9 cellular contexts compared by ENCODE assay signal in the genomic region with DNA sequence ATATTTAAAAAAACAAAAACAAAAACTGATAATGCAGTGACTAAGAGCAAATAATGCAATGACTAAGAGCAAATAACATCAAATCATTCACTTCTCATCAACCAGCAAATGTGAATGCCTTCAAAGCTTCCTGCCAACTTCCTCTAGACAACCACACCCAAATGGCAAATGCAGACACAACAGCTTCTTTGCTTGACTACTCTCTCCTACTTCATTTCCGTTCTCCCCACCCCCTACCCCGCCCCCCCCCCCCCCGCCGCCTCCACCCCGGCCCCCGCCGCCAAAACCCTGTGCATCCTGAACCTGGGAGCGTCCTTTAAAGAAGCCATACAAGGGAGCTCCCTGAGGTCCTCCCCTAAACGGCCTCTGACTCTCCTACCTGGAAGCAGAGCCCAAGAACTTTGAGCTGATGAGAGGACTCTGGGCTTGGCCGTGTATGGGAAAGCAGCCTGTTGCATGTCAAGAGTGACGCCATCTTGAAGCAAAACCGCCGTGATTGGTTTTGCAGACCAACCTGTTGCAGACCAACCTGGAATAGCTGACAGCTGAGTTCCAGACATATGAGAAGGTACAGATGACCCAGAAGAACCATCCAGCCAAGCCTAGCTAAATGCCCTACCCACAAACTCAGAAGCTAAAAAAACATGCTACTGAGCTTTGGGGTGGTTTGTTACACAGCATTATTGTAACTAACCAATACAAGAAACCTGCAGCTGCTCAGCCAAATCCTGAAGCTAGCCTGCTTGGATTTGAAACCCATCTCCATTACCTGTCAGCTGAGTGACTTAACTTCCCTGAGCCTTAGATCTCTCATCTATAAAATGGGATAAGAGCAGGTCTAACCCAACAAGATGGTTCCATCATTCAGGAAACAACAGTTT. TPM values are rescaled to one million over a fixed set of nuclear protein-coding genes. Genes with fewer than 3 reads are reported as not detected.
DNase-seq lines count a peak whose midpoint lies in the region; ATAC-seq and TF ChIP-seq lines count a peak whose summit lies in the region.
"Had no signal": no experiment of that assay in that cellular context is flagged by ENCODE, and none has a peak within 500 bp of the region (broad histone marks: within the 10 kb centered on the region; RNA-seq: fewer than 3 reads in every experiment).

No MANE protein-coding gene starts in this region.

- intact Hi-C loops in OCI-LY7 (cut with micrococcal nuclease; ENCODE audit: unreplicated experiment) = loop anchor here (10.0 kb wide), 1 partner anchor 155 kb away; the partner anchor contains the start of genes IRGQ and ZNF576
- intact Hi-C loops in naive thymus-derived CD4-positive, alpha-beta T cell (cut with micrococcal nuclease) = loop anchor here (1.0 to 10.0 kb wide), 5 partner anchors 24 to 345 kb away; partner anchors contain the start of genes IRGQ (in 1 of the 2), KCNN4 (in 1 of the 2), PHLDB3 (in 1 of the 2) and ZNF576 (in 1 of the 2)

- no peak overlapping the region for H3K4me2 ChIP-seq in OCI-LY7 (ENCODE audit: low read length)

- BruUV-seq in OCI-LY7 (replicated peaks; lab: Mats Ljungman, UMichigan) = no TSS peak

- peaks cover 10% of the 10 kb centered on the region for H3K36me3 Mint-ChIP-seq in activated naive CD4-positive, alpha-beta T cell treated with anti-CD3 and anti-CD28 coated beads, Interleukin-2, amount 10 ng/mL, durations not matched to agents 7 days and 5 days
- H3K36me3 Mint-ChIP-seq in naive thymus-derived CD4-positive, alpha-beta T cell = peaks cover 0 to 10% (median 0%) of the 10 kb centered on the region in 5 donors

- H3K4me3 ChIP-seq in GM06990 (replicated peaks; ENCODE audit: low read depth, low read length) = no peak overlapping the region
- H3K4me3 ChIP-seq in OCI-LY7 (ENCODE audit: low read depth, low read length, poor library complexity, severe bottlenecking) = no peak overlapping the region
- peak overlapping the region; percentile 28 for H3K4me3 ChIP-seq in naive thymus-derived CD4-positive, alpha-beta T cell (ENCODE audit: low read length)

- H3K36me3 ChIP-seq in GM06990 (ENCODE audit: control insufficient read depth, insufficient read depth, low read length) = no peaks in the 10 kb centered on the region
- H3K36me3 ChIP-seq in OCI-LY7 (ENCODE audit: insufficient read depth, low read length) = no peaks in the 10 kb centered on the region
- H3K36me3 ChIP-seq in naive thymus-derived CD4-positive, alpha-beta T cell (ENCODE audit: control insufficient read depth in 2 of 3, insufficient read depth in 3 of 3, low read length in 3 of 3) = no peaks in the 10 kb centered on the region

- peaks cover 3% of the 10 kb centered on the region for H3K27me3 Mint-ChIP-seq in activated naive CD4-positive, alpha-beta T cell treated with anti-CD3 and anti-CD28 coated beads, Interleukin-2, amount 10 ng/mL, durations not matched to agents 7 days and 5 days
- no peaks in the 10 kb centered on the region for H3K27me3 Mint-ChIP-seq in naive thymus-derived CD4-positive, alpha-beta T cell

- POLR2A ChIA-PET in OCI-LY7 (lab: Charles Lee) = interaction anchor here (0.6 kb wide), 1 partner anchor 144 kb away, joined by 6 read pairs; no protein-coding TSS in a partner anchor
- POLR2A ChIA-PET in naive thymus-derived CD4-positive, alpha-beta T cell (lab: Charles Lee) = interaction anchor here (0.5 to 3.1 kb wide), 21 partner anchors 14 to 801 kb away, joined by 3 to 29 read pairs (median 5); partner anchors contain the start of genes IRGQ, LYPD3, PHLDB3 and ZNF575

- no peaks in the 10 kb centered on the region for H4K20me1 ChIP-seq in OCI-LY7 (ENCODE audit: insufficient read depth, low read length)

- ATAC-seq in naive thymus-derived CD4-positive, alpha-beta T cell = peak; percentile 99
- ATAC-seq in GM21825 (IDR thresholded peaks at IDR 0.05; ENCODE audit: unreplicated experiment) (no peak), GM18907 (IDR thresholded peaks at IDR 0.05; ENCODE audit: unreplicated experiment) (no peak), GM19351 (IDR thresholded peaks at IDR 0.05; ENCODE audit: unreplicated experiment) (no peak)

- H3K4me3 Mint-ChIP-seq in activated naive CD4-positive, alpha-beta T cell treated with anti-CD3 and anti-CD28 coated beads, Interleukin-2, amount 10 ng/mL, durations not matched to agents 7 days and 5 days = no peak overlapping the region
- H3K4me3 Mint-ChIP-seq in naive thymus-derived CD4-positive, alpha-beta T cell = peak overlapping the region in 9 of 10 donors; percentile 1 to 74 (median 59)

- no peaks in the 10 kb centered on the region for H3K9me2 ChIP-seq in OCI-LY7 (ENCODE audit: insufficient read depth, low read length)

- no peaks in the 10 kb centered on the region for H3K79me2 ChIP-seq in OCI-LY7 (ENCODE audit: insufficient read depth, low read depth, low read length)

- H3K4me1 Mint-ChIP-seq in activated naive CD4-positive, alpha-beta T cell treated with anti-CD3 and anti-CD28 coated beads, Interleukin-2, amount 10 ng/mL, durations not matched to agents 7 days and 5 days = peaks cover 66% of the 10 kb centered on the region
- H3K4me1 Mint-ChIP-seq in naive thymus-derived CD4-positive, alpha-beta T cell = peaks cover 31 to 80% (median 66%) of the 10 kb centered on the region in 7 donors

- no peaks in the 10 kb centered on the region for H3K9me3 ChIP-seq in OCI-LY7 (ENCODE audit: low read length)
- no peaks in the 10 kb centered on the region for H3K9me3 ChIP-seq in naive thymus-derived CD4-positive, alpha-beta T cell (ENCODE audit: control insufficient read depth in 2 of 3, low read length in 3 of 3)

- H3K27ac ChIP-seq in OCI-LY7 (ENCODE audit: low read depth, low read length, poor library complexity, severe bottlenecking) = no peak overlapping the region
- peak overlapping the region; percentile 72 for H3K27ac ChIP-seq in naive thymus-derived CD4-positive, alpha-beta T cell (ENCODE audit: low read depth, low read length)

- peaks cover 8% of the 10 kb centered on the region for H3K9me3 Mint-ChIP-seq in activated naive CD4-positive, alpha-beta T cell treated with anti-CD3 and anti-CD28 coated beads, Interleukin-2, amount 10 ng/mL, durations not matched to agents 7 days and 5 days
- peaks cover 0 to 9% (median 0%) of the 10 kb centered on the region in 11 donors for H3K9me3 Mint-ChIP-seq in naive thymus-derived CD4-positive, alpha-beta T cell

- CTCF ChIA-PET in OCI-LY7 (lab: Charles Lee; ENCODE audit: unreplicated experiment) = no interaction called here
- CTCF ChIA-PET in activated naive CD4-positive, alpha-beta T cell treated with anti-CD3 and anti-CD28 coated beads, Interleukin-2, amount 10 ng/mL, durations not matched to agents 7 days and 5 days (lab: Charles Lee) = interaction anchor here (1.0 to 2.8 kb wide), 9 partner anchors 8 to 187 kb away, joined by 3 to 22 read pairs (median 4); no protein-coding TSS in a partner anchor
- CTCF ChIA-PET in naive thymus-derived CD4-positive, alpha-beta T cell (lab: Charles Lee) = interaction anchor here (0.6 to 4.7 kb wide), 11 partner anchors 8 to 155 kb away, joined by 3 to 44 read pairs (median 4); partner anchors contain the start of gene XRCC1

- H2AFZ ChIP-seq in OCI-LY7 (ENCODE audit: low read length) = no peak overlapping the region

- peaks cover 7% of the 10 kb centered on the region for H3K4me1 ChIP-seq in OCI-LY7 (ENCODE audit: insufficient read depth, low read length, poor library complexity, severe bottlenecking)
- H3K4me1 ChIP-seq in naive thymus-derived CD4-positive, alpha-beta T cell (ENCODE audit: control insufficient read depth in 2 of 2, insufficient read depth in 2 of 2, low read length in 2 of 2) = peaks cover 23 to 29% of the 10 kb centered on the region in 2 donors

- peak; percentile 16 for DNase-seq in GM06990 (ENCODE audit: extremely low read depth, insufficient read length)
- peak; percentile 13 for DNase-seq in OCI-LY7 (ENCODE audit: low spot score)
- peak; percentile 61 for DNase-seq in activated naive CD4-positive, alpha-beta T cell treated with anti-CD3 and anti-CD28 coated beads, Interleukin-2, amount 10 ng/mL, durations not matched to agents 7 days and 5 days
- DNase-seq in naive thymus-derived CD4-positive, alpha-beta T cell = peak in 8 of 9 donors; percentile 19 to 88 (median 86)
- no peak for DNase-seq in NCI-H2029 (lab: John Stamatoyannopoulos, UW)

- TF ChIP-seq CTCF in GM06990 (IDR thresholded peaks at IDR 0.05; ENCODE audit: insufficient read depth, low read length, poor library complexity, severe bottlenecking) = no peak
- TF ChIP-seq CTCF in OCI-LY7 (conservative IDR thresholded peaks at IDR 0.05; ENCODE audit: low read length) = no peak

- peak overlapping the region; percentile 97 for H3K27ac Mint-ChIP-seq in activated naive CD4-positive, alpha-beta T cell treated with anti-CD3 and anti-CD28 coated beads, Interleukin-2, amount 10 ng/mL, durations not matched to agents 7 days and 5 days
- peak overlapping the region; percentile 81 to 99 (median 93) for H3K27ac Mint-ChIP-seq in naive thymus-derived CD4-positive, alpha-beta T cell

- no peaks in the 10 kb centered on the region for H3K27me3 ChIP-seq in GM06990 (replicated peaks; ENCODE audit: control insufficient read depth, insufficient read depth, low read length)
- no peaks in the 10 kb centered on the region for H3K27me3 ChIP-seq in naive thymus-derived CD4-positive, alpha-beta T cell (ENCODE audit: control insufficient read depth in 2 of 2, insufficient read depth in 2 of 2, low read length in 2 of 2)

RNA-seq across cellular contexts. Expression of gene TEX101, which starts 24.7 kb away (rescaled TPM):
- not detected in 2 replicates for total RNA-seq in OCI-LY7 (2014; rRNA removed; shearing (Covaris generic))
- not detected in 2 replicates for total RNA-seq in OCI-LY7 (2022)
- total RNA-seq in naive thymus-derived CD4-positive, alpha-beta T cell = 1 to 10 TPM in 1 of 5 experiments, not detected in 4; 1.1 TPM
- not detected for polyA plus RNA-seq in naive thymus-derived CD4-positive, alpha-beta T cell
- total RNA-seq: posterior vena cava had no signal

RNA-seq across cellular contexts. Expression of gene LYPD3, which starts 26.0 kb away (rescaled TPM):
- not detected in 2 replicates for total RNA-seq in OCI-LY7 (2014; rRNA removed; shearing (Covaris generic))
- total RNA-seq in OCI-LY7 (2022) = 0.42 TPM in 1 of 2 replicates, not detected in the other
- total RNA-seq in naive thymus-derived CD4-positive, alpha-beta T cell = 10 to 100 TPM in 1 of 5 experiments, 1 to 10 TPM in 4; 1.1 to 30.6 (median 6.1) TPM
- polyA plus RNA-seq in naive thymus-derived CD4-positive, alpha-beta T cell = 1 to 10 TPM; 6.5 to 9.1 TPM
